Comparison of ENCODE assay signal across 1 cellular context in genomic region chr22:33859311-33859710, GRCh38.
TF ChIP-seq lines count a peak whose summit lies in the region.

No MANE protein-coding gene starts in this region.

TF ChIP-seq in WTC11, 78 proteins besides CTCF, POLR2A, EP300 and RAD21 (continued from another document):
- TF ChIP-seq PRDM15 (CRISPR knock-in tag; IDR thresholded peaks at IDR 0.05) (no peak), E2F5 (CRISPR knock-in tag; IDR thresholded peaks at IDR 0.05) (no peak), NR1H2 (CRISPR knock-in tag; IDR thresholded peaks at IDR 0.05) (no peak), TP53 (CRISPR knock-in tag; IDR thresholded peaks at IDR 0.05) (no peak), ESRRA (CRISPR knock-in tag; IDR thresholded peaks at IDR 0.05; ENCODE audit: borderline replicate concordance) (no peak), ZNF263 (CRISPR knock-in tag; IDR thresholded peaks at IDR 0.05; ENCODE audit: low read depth) (no peak), GABPB1 (CRISPR knock-in tag; IDR thresholded peaks at IDR 0.05) (no peak)
